Comparison of ENCODE assay signal across 18 cellular contexts in genomic region chr2:33380661-33381183, GRCh38.
"Had no signal": no experiment of that assay in that cellular context is flagged by ENCODE, and none has a peak within 500 bp of the region (broad histone marks: within the 10 kb centered on the region; RNA-seq: fewer than 3 reads in every experiment).

No MANE protein-coding gene starts in this region.

- H3K4me1 ChIP-seq: body of pancreas, foreskin keratinocyte, lower lobe of right lung, parathyroid adenoma, sigmoid colon, testis had no signal

- H3K9ac ChIP-seq: parathyroid adenoma had no signal

- DNase-seq: activated CD4-positive, alpha-beta memory T cell treated with anti-CD3 and anti-CD28 coated beads for 36 hours; activated CD4-positive, alpha-beta T cell treated with anti-CD3 and anti-CD28 coated beads for 4 hours; activated CD8-positive, alpha-beta memory T cell treated with anti-CD3 and anti-CD28 coated beads, Interleukin-2, amount 10 ng/mL, durations not matched to agents 7 days and 5 days; activated naive CD4-positive, alpha-beta T cell; activated naive CD8-positive, alpha-beta T cell treated with anti-CD3 and anti-CD28 coated beads, Interleukin-2, amount 10 ng/mL, durations not matched to agents 7 days and 5 days; amygdala; body of pancreas; dorsolateral prefrontal cortex; foreskin keratinocyte; glutamatergic neuron; hippocampal formation; left cardiac atrium; lower lobe of right lung; sigmoid colon; stimulated activated CD4-positive, alpha-beta T cell treated with anti-CD3 and anti-CD28 coated beads, Interleukin-4, amount 100 ng/mL, for 24 hours; testis had no signal

- H3K36me3 ChIP-seq: lower lobe of right lung had no signal

- H3K9me3 ChIP-seq: body of pancreas, lower lobe of right lung, sigmoid colon, testis had no signal

- H3K4me3 ChIP-seq: body of pancreas, dorsolateral prefrontal cortex, lower lobe of right lung, sigmoid colon, testis had no signal

- H3K79me2 ChIP-seq: parathyroid adenoma had no signal

- ATAC-seq: activated CD8-positive, alpha-beta memory T cell treated with anti-CD3 and anti-CD28 coated beads, Interleukin-2, amount 10 ng/mL, durations not matched to agents 7 days and 5 days; body of pancreas; foreskin keratinocyte; left cardiac atrium; lower lobe of right lung; stimulated activated effector memory CD8-positive, alpha-beta T cell treated with anti-CD3 and anti-CD28 coated beads, Interleukin-12 subunit alpha, Interleukin-12 subunit beta, amount 100 ng/mL, for 72 hours had no signal

- H3K27ac ChIP-seq: body of pancreas, foreskin keratinocyte, lower lobe of right lung, parathyroid adenoma, sigmoid colon, testis had no signal

- H3K27me3 ChIP-seq: body of pancreas, dorsolateral prefrontal cortex, foreskin keratinocyte, sigmoid colon, testis had no signal

- H2AFZ ChIP-seq: parathyroid adenoma had no signal
